Comparison of ENCODE assay signal across 23 cellular contexts in genomic region chr1:162038624-162039023, GRCh38. TPM values are rescaled to one million over a fixed set of nuclear protein-coding genes. Genes with fewer than 3 reads are reported as not detected.
"Had no signal": no experiment of that assay in that cellular context is flagged by ENCODE, and none has a peak within 500 bp of the region (broad histone marks: within the 10 kb centered on the region; RNA-seq: fewer than 3 reads in every experiment).

No MANE protein-coding gene starts in this region.

- H3K36me3 ChIP-seq: gastrocnemius medialis, lower lobe of right lung, ovary, spleen, thoracic aorta, tibial nerve, upper lobe of left lung had no signal

- H3K27ac ChIP-seq: gastrocnemius medialis, lower lobe of right lung, ovary, psoas muscle, skin epidermis, spleen, thoracic aorta, tibial nerve, upper lobe of left lung had no signal

- H3K27me3 ChIP-seq: gastrocnemius medialis, ovary, tibial nerve, upper lobe of left lung had no signal

- ATAC-seq: effector memory CD8-positive, alpha-beta T cell; gastrocnemius medialis; left ventricle myocardium superior; lower lobe of right lung; naive thymus-derived CD8-positive, alpha-beta T cell; psoas muscle; right cardiac atrium; stimulated activated naive B cell treated with anti-CD40 and anti-IgM and Interleukin-4, amounts not matched to agents 10 μg/mL and 1 μg/mL and 100 μg/mL, for 72 hours had no signal

- H3K4me3 ChIP-seq: gastrocnemius medialis, lower lobe of right lung, ovary, psoas muscle, skin epidermis, spleen, thoracic aorta, tibial nerve, upper lobe of left lung had no signal

- H3K4me1 ChIP-seq: lower lobe of right lung, spleen, upper lobe of left lung had no signal

- H3K9me3 ChIP-seq: gastrocnemius medialis, lower lobe of right lung, ovary, psoas muscle, thoracic aorta, upper lobe of left lung had no signal

- FAIRE-seq: endometrium, keratinocyte, urothelium cell line had no signal

- DNase-seq: cortex of kidney; effector memory CD8-positive, alpha-beta T cell; erythroblast; gastrocnemius medialis; head of caudate nucleus; left ventricle myocardium superior; lower lobe of right lung; naive thymus-derived CD8-positive, alpha-beta T cell; nephron progenitor cell; nucleus accumbens; ovary; posterior cingulate gyrus; psoas muscle; right cardiac atrium; spleen; stimulated activated naive B cell treated with anti-CD40 and anti-IgM and Interleukin-4, amounts not matched to agents 10 μg/mL and 1 μg/mL and 100 μg/mL, for 72 hours; upper lobe of left lung had no signal

RNA-seq across cellular contexts. Expression of gene OLFML2B, which starts 15.0 kb away (rescaled TPM):
- polyA plus RNA-seq: keratinocyte had no signal

RNA-seq across cellular contexts. Expression of gene NOS1AP, which starts 30.9 kb away (rescaled TPM):
- total RNA-seq: naive thymus-derived CD8-positive, alpha-beta T cell had no signal
- polyA plus RNA-seq: keratinocyte; naive thymus-derived CD8-positive, alpha-beta T cell had no signal
